In genomic region chr4:37644962-37645361, GRCh38 we compare ENCODE assay signal across 2 cellular contexts.
TF ChIP-seq lines count a peak whose summit lies in the region.

No MANE protein-coding gene starts in this region.

TF ChIP-seq in liver, 16 proteins besides CTCF, POLR2A, EP300 and RAD21:
- TF ChIP-seq SP1 (IDR thresholded peaks at IDR 0.05) (peak; percentile 72), FOXA1 (IDR thresholded peaks at IDR 0.05) (peak; percentile 30), ZBTB33 (IDR thresholded peaks at IDR 0.05) (no peak), EGR1 (IDR thresholded peaks at IDR 0.05; ENCODE audit: low read depth in 2 of 2) (no peak), HNF4G (IDR thresholded peaks at IDR 0.05) (peak; percentile 72), NR2F2 (IDR thresholded peaks at IDR 0.05) (peak; percentile 39), GABPA (IDR thresholded peaks at IDR 0.05 in 1 of 2, conservative IDR thresholded peaks at IDR 0.05 in 1 of 2) (no peak), ATF3 (IDR thresholded peaks at IDR 0.05) (peak; percentile 61), REST (IDR thresholded peaks at IDR 0.05) (peak; percentile 42), HNF4A (conservative IDR thresholded peaks at IDR 0.05) (peak; percentile 90), TAF1 (conservative IDR thresholded peaks at IDR 0.05) (no peak), MAX (IDR thresholded peaks at IDR 0.05) (peak; percentile 55), RXRA (IDR thresholded peaks at IDR 0.05) (peak; percentile 66 to 71), FOXA2 (IDR thresholded peaks at IDR 0.05) (peak; percentile 36), YY1 (IDR thresholded peaks at IDR 0.05) (peak; percentile 60), JUND (IDR thresholded peaks at IDR 0.05) (peak; percentile 72 to 85)

TF ChIP-seq in HepG2, 621 proteins besides CTCF, POLR2A, EP300 and RAD21:
- no peak for TF ChIP-seq MEF2D (CRISPR knock-in tag; IDR thresholded peaks at IDR 0.05)
- TF ChIP-seq HDAC2 (CRISPR knock-in tag; IDR thresholded peaks at IDR 0.05), result no peak
TF ChIP-seq in HepG2: peak in this region for 0.
